11 cellular contexts compared by ENCODE assay signal in the genomic region with DNA sequence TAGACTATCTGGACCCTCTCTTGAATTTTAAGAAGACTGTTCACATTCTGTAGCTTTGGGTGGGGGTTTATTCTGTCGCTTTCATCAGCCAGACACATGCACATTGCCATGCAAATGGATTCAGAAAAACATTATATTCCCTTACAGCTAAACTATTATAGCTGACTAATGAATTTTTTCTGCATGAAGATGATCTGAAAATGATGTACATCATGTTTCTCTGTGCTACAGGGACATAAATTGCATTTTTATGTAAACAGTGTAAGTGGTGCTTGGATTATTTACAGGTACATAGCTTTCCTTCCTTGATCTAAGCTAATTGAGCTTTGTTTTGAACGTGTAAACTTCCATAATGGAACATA. TPM values are rescaled to one million over a fixed set of nuclear protein-coding genes. Genes with fewer than 3 reads are reported as not detected.
A peak's percentile ranks its signal among the peaks of the same experiment; 100 is the strongest.
DNase-seq lines count a peak whose midpoint lies in the region; ATAC-seq and TF ChIP-seq lines count a peak whose summit lies in the region.
"Had no signal": no experiment of that assay in that cellular context is flagged by ENCODE, and none has a peak within 500 bp of the region (broad histone marks: within the 10 kb centered on the region; RNA-seq: fewer than 3 reads in every experiment).

No MANE protein-coding gene starts in this region.

- ATAC-seq in RWPE2 (ENCODE audit: low read depth), result no peak
- ATAC-seq in foreskin keratinocyte, result no peak
- ATAC-seq in HG03196 (IDR thresholded peaks at IDR 0.05; ENCODE audit: unreplicated experiment), result no peak
- no peak for ATAC-seq in GM18511 (IDR thresholded peaks at IDR 0.05; ENCODE audit: unreplicated experiment)

- peaks cover 18% of the 10 kb centered on the region; the same call in 1 of the 2 replicates for H3K4me1 ChIP-seq in HEK293 (ENCODE audit: control insufficient read depth, insufficient read depth, low read length)
- peaks cover 38% of the 10 kb centered on the region for H3K4me1 ChIP-seq in RWPE2 (ENCODE audit: insufficient read depth, poor library complexity, severe bottlenecking)
- H3K4me1 ChIP-seq in foreskin keratinocyte, result peaks cover 27% of the 10 kb centered on the region
- H3K4me1 ChIP-seq in skeletal muscle satellite cell (ENCODE audit: control insufficient read depth, insufficient read depth, low read length), result peaks cover 45% of the 10 kb centered on the region

- H3K36me3 ChIP-seq in HEK293 (ENCODE audit: control insufficient read depth in 2 of 2, insufficient read depth in 1 of 2, low read length in 2 of 2), result no peaks in the 10 kb centered on the region
- peaks cover 7% of the 10 kb centered on the region; the same call in 1 of the 2 replicates for H3K36me3 ChIP-seq in RWPE2 (ENCODE audit: low read depth)
- H3K36me3 ChIP-seq in skeletal muscle satellite cell (ENCODE audit: insufficient read depth, low read length), result no peaks in the 10 kb centered on the region
- H3K36me3 ChIP-seq: transverse colon had no signal

- H3K27ac ChIP-seq in HEK293 (ENCODE audit: extremely low read depth, low read depth, low read length) (peak overlapping the region; percentile 85; the same call in 1 of the 2 replicates), RWPE2 (ENCODE audit: poor library complexity, severe bottlenecking) (peak overlapping the region; percentile 89), foreskin keratinocyte (peak overlapping the region; percentile 98)

- H3K4me3 ChIP-seq in HEK293 (ENCODE audit: low read depth, low read length), result peak overlapping the region; percentile 71
- peak overlapping the region; percentile 73 for H3K4me3 ChIP-seq in RWPE2 (ENCODE audit: severe bottlenecking)
- peak overlapping the region; percentile 93 for H3K4me3 ChIP-seq in skeletal muscle satellite cell (ENCODE audit: low read length)

- TF ChIP-seq CTCF in HEK293 (tag by site-specific recombination; IDR thresholded peaks at IDR 0.05) (no peak), RWPE2 (IDR thresholded peaks at IDR 0.05; ENCODE audit: poor library complexity, severe bottlenecking) (no peak), foreskin keratinocyte (conservative IDR thresholded peaks at IDR 0.05) (no peak)

- H3K27me3 ChIP-seq in RWPE2 (ENCODE audit: insufficient read depth, poor library complexity, severe bottlenecking) (no peaks in the 10 kb centered on the region), foreskin keratinocyte (no peaks in the 10 kb centered on the region), skeletal muscle satellite cell (ENCODE audit: control insufficient read depth, insufficient read depth, low read length) (no peaks in the 10 kb centered on the region)

- DNase-seq in RWPE2 (ENCODE audit: low spot score), result no peak
- DNase-seq in foreskin keratinocyte, result no peak
- DNase-seq in GDM1 (lab: John Stamatoyannopoulos, UW), result no peak
- no peak for DNase-seq in AML-193 (lab: John Stamatoyannopoulos, UW)
- DNase-seq: DMS153 had no signal

- CTCF ChIA-PET in HEK293 (lab: Yijun Ruan, JAX), result interaction anchor here (1.1 to 2.4 kb wide), 3 partner anchors 41 to 130 kb away, joined by 4 to 18 read pairs (median 5); no protein-coding TSS in a partner anchor

- H3K9ac ChIP-seq in skeletal muscle satellite cell (ENCODE audit: low read depth, low read length), result peak overlapping the region; percentile 93

- H3K4me2 ChIP-seq in skeletal muscle satellite cell (ENCODE audit: low read length), result peak overlapping the region; percentile 91

- no peaks in the 10 kb centered on the region for H3K9me3 ChIP-seq in HEK293 (ENCODE audit: control insufficient read depth, insufficient read depth, low read depth, low read length)
- no peaks in the 10 kb centered on the region for H3K9me3 ChIP-seq in RWPE2 (ENCODE audit: severe bottlenecking)
- H3K9me3 ChIP-seq in skeletal muscle satellite cell (replicated peaks; ENCODE audit: low read length), result no peaks in the 10 kb centered on the region
- H3K9me3 ChIP-seq: transverse colon had no signal

- POLR2A ChIA-PET in HEK293 (lab: Yijun Ruan, JAX), result interaction anchor here (1.0 kb wide), 1 partner anchor 35 kb away, joined by 3 read pairs; no protein-coding TSS in a partner anchor

TF ChIP-seq in HEK293, 187 proteins besides CTCF, POLR2A, EP300 and RAD21:
- TF ChIP-seq ZNF239 (tag by site-specific recombination; IDR thresholded peaks at IDR 0.05) (no peak), ZNF157 (tag by site-specific recombination; IDR thresholded peaks at IDR 0.05) (no peak), ZBTB6 (tag by site-specific recombination; IDR thresholded peaks at IDR 0.05) (no peak)
- TF ChIP-seq, protein P1, sequence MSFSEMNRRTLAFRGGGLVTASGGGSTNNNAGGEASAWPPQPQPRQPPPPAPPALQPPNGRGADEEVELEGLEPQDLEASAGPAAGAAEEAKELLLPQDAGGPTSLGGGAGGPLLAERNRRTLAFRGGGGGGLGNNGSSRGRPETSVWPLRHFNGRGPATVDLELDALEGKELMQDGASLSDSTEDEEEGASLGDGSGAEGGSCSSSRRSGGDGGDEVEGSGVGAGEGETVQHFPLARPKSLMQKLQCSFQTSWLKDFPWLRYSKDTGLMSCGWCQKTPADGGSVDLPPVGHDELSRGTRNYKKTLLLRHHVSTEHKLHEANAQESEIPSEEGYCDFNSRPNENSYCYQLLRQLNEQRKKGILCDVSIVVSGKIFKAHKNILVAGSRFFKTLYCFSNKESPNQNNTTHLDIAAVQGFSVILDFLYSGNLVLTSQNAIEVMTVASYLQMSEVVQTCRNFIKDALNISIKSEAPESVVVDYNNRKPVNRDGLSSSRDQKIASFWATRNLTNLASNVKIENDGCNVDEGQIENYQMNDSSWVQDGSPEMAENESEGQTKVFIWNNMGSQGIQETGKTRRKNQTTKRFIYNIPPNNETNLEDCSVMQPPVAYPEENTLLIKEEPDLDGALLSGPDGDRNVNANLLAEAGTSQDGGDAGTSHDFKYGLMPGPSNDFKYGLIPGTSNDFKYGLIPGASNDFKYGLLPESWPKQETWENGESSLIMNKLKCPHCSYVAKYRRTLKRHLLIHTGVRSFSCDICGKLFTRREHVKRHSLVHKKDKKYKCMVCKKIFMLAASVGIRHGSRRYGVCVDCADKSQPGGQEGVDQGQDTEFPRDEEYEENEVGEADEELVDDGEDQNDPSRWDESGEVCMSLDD (tag by site-specific recombination; IDR thresholded peaks at IDR 0.05), result no peak

RNA-seq across cellular contexts. Expression of gene MET, which starts 1.5 kb away (rescaled TPM):
- total RNA-seq in foreskin keratinocyte, result 147 and 157 TPM in 2 replicates
- 26.7 and 30.7 TPM in 2 replicates for polyA plus RNA-seq in foreskin keratinocyte
- 55.9 and 94.8 TPM in 2 replicates for total RNA-seq in skeletal muscle satellite cell (2012; rRNA removed)
- total RNA-seq: OCI-LY7 had no signal
